17 cellular contexts compared by ENCODE assay signal in the genomic region with DNA sequence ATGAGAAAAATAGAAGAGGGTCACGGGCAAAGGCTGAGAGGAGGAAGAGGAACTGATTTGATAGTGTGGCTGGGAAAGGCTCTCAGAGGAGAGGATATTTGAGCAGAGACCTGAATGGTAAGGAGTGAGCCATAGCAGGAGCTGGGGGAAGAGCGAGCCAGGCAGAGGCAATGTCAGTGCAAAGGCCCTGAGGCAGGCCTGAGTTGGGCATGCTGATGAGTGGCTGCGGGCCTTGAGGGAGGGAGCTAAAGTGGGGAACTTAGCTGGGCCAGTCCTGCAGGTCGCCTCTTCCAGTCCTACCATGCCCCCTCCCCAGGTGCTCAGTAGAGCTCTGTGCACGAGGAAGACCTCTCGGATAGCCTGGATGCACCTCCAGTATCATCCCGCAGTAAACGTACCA. TPM values are rescaled to one million over a fixed set of nuclear protein-coding genes. Genes with fewer than 3 reads are reported as not detected.
DNase-seq lines count a peak whose midpoint lies in the region; FAIRE-seq and TF ChIP-seq lines count a peak whose summit lies in the region.
"Had no signal": no experiment of that assay in that cellular context is flagged by ENCODE, and none has a peak within 500 bp of the region (broad histone marks: within the 10 kb centered on the region; RNA-seq: fewer than 3 reads in every experiment).

No MANE protein-coding gene starts in this region.

- H4K5ac ChIP-seq in H1 (ENCODE audit: insufficient read length, low read depth, low read length) = no peak overlapping the region

- TF ChIP-seq CTCF in H1 (IDR thresholded peaks at IDR 0.05; ENCODE audit: control extremely low read depth in 1 of 3, insufficient read depth in 1 of 3, low read depth in 1 of 3, low read length in 3 of 3) (no peak), GM13976 (IDR thresholded peaks at IDR 0.05; ENCODE audit: borderline replicate concordance, control extremely low read depth, extremely low read depth, insufficient read depth, missing control alignments) (no peak)

- H3K9ac ChIP-seq in H1 (replicated peaks in 1 of 4; ENCODE audit: extremely low read depth in 1 of 4, low read depth in 3 of 4, low read length in 3 of 4) = no peak overlapping the region

- H3K56ac ChIP-seq in H1 (replicated peaks; ENCODE audit: insufficient read length, low read depth, low read length) = no peak overlapping the region

- POLR2A ChIA-PET in H1 (lab: Charles Lee; ENCODE audit: partially characterized antibody) = interaction anchor here (0.7 kb wide), 1 partner anchor 76 kb away, joined by 3 read pairs; no protein-coding TSS in a partner anchor

- H3K4me2 ChIP-seq in H1 (ENCODE audit: insufficient read depth in 1 of 2, low read depth in 2 of 2, low read length in 2 of 2) = no peak overlapping the region

- H3K79me1 ChIP-seq in H1 (ENCODE audit: low read depth, low read length) = no peaks in the 10 kb centered on the region

- TF ChIP-seq RAD21 in H1 (IDR thresholded peaks at IDR 0.05 in 1 of 2, conservative IDR thresholded peaks at IDR 0.05 in 1 of 2; ENCODE audit: low read depth in 2 of 2, low read length in 2 of 2) = no peak

- DNase-seq in H1 (ENCODE audit: low read depth in 1 of 2, low spot score in 2 of 2) (no peak), mesenteric fat pad (ENCODE audit: low spot score) (peak; percentile 53), posterior vena cava (ENCODE audit: low spot score) (peak; percentile 49), MV-4-11 (lab: John Stamatoyannopoulos, UW) (no peak), LoVo (ENCODE audit: low spot score) (no peak), GM13976 (ENCODE audit: low spot score) (no peak)
- DNase-seq in activated T-cell treated with anti-CD3 and anti-CD28 coated beads, Interleukin-2, amount 50 U/mL, for 48 hours = no peak
- DNase-seq: C1 segment of cervical spinal cord; Calu3; CD4-positive, alpha-beta memory T cell; DMS53; GF-D8; GOT3; H7; HCEC 1CT had no signal

- no peak overlapping the region for H2BK15ac ChIP-seq in H1 (ENCODE audit: low read length)

- 95% methylated on average over 8 of the region's 8 CpGs; no CpG with 5 or more reads in 1 of the 2 experiments for WGBS in H1 (ENCODE audit: extremely low coverage in 1 of 2, insufficient coverage in 1 of 2, insufficient read length in 1 of 2, insufficient replicate concordance in 2 of 2, low coverage in 1 of 2, low lambda C conversion rate in 2 of 2, missing lambda C conversion rate in 1 of 2), 2 experiments

- H3K23me2 ChIP-seq in H1 (ENCODE audit: low read depth, low read length) = no peaks in the 10 kb centered on the region

- H2AFZ ChIP-seq in H1 (ENCODE audit: low read length) = no peak overlapping the region

- H3K4ac ChIP-seq in H1 (replicated peaks; ENCODE audit: insufficient read length, low read depth, low read length) = no peak overlapping the region

- peaks cover 0 to 4% (median 0%) of the 10 kb centered on the region in 4 experiments; a peak in 1 of 7 replicates for H3K4me1 ChIP-seq in H1 (replicated peaks in 1 of 4; ENCODE audit: control insufficient read depth in 3 of 4, insufficient read depth in 4 of 4, low read length in 3 of 4)

- no peak overlapping the region for H3K18ac ChIP-seq in H1 (ENCODE audit: extremely low read depth, low read length)

- intact Hi-C loops in posterior vena cava (cut with DNase I) = no loop called here

- no peak overlapping the region for H4K91ac ChIP-seq in H1 (replicated peaks; ENCODE audit: insufficient read length, low read length)

- in situ Hi-C loops in GM13976 (cut with MboI; ENCODE audit: low sequenced_read_pairs, unreplicated experiment) = no loop called here

- H3K14ac ChIP-seq in H1 (ENCODE audit: insufficient read length) = no peak overlapping the region

- H3K27me3 ChIP-seq in H1 (replicated peaks in 1 of 4; ENCODE audit: control insufficient read depth in 3 of 4, extremely low read depth in 1 of 4, insufficient read depth in 3 of 4, low read length in 3 of 4) = no peaks in the 10 kb centered on the region

- no peak for TF ChIP-seq EP300 in H1 (IDR thresholded peaks at IDR 0.05; ENCODE audit: borderline replicate concordance in 1 of 2, low read depth in 2 of 2, low read length in 2 of 2)

- no peak overlapping the region for H3K23ac ChIP-seq in H1 (ENCODE audit: insufficient read length)

- H3K9me3 ChIP-seq in H1 (ENCODE audit: insufficient read depth in 2 of 2, low read depth in 1 of 2, low read length in 1 of 2) = no peaks in the 10 kb centered on the region

- no peaks in the 10 kb centered on the region for H3K36me3 ChIP-seq in H1 (ENCODE audit: control insufficient read depth in 2 of 4, insufficient read depth in 4 of 4, low read length in 3 of 4)

- H4K8ac ChIP-seq in H1 (ENCODE audit: extremely low read depth, insufficient read depth, low read length) = no peak overlapping the region

- H2BK5ac ChIP-seq in H1 (ENCODE audit: low read depth, low read length) = no peak overlapping the region

- no peak overlapping the region for H3K4me3 ChIP-seq in H1 (ENCODE audit: extremely low read depth in 1 of 4, insufficient read depth in 2 of 4, low read depth in 3 of 4, low read length in 4 of 4)

- no peak overlapping the region for H2AK5ac ChIP-seq in H1 (ENCODE audit: low read depth, low read length)

- 0 out of 2 replicates have a peak overlapping the region, but pooled peaks have one; percentile 48 for H2BK20ac ChIP-seq in H1 (ENCODE audit: low read length)

- H4K20me1 ChIP-seq in H1 (replicated peaks in 1 of 2; ENCODE audit: control insufficient read depth in 1 of 2, insufficient read depth in 2 of 2, low read length in 2 of 2) = no peaks in the 10 kb centered on the region

- no peaks in the 10 kb centered on the region for H3K79me2 ChIP-seq in H1 (ENCODE audit: control insufficient read depth in 1 of 2, insufficient read depth in 2 of 2, low read length in 2 of 2)

- TF ChIP-seq POLR2A in H1 (IDR thresholded peaks at IDR 0.05; ENCODE audit: control extremely low read depth in 1 of 2, low read depth in 2 of 2, low read length in 2 of 2) = no peak

- FAIRE-seq in H1 (lab: Jason Lieb, UNC) = no peak
- FAIRE-seq: GM12891 had no signal

- H2BK120ac ChIP-seq in H1 (replicated peaks; ENCODE audit: low read depth, low read length) = no peak overlapping the region

- H2BK12ac ChIP-seq in H1 (ENCODE audit: low read depth, low read length) = no peak overlapping the region

- no peak overlapping the region for H3K27ac ChIP-seq in H1 (ENCODE audit: low read depth, low read length)

- CTCF ChIA-PET in H1 (lab: Charles Lee; ENCODE audit: partially characterized antibody) = interaction anchor here (0.6 to 2.4 kb wide), 5 partner anchors 10 to 279 kb away, joined by 3 to 17 read pairs (median 4); no protein-coding TSS in a partner anchor

TF ChIP-seq in H1, 55 proteins besides CTCF, POLR2A, EP300 and RAD21:
- TF ChIP-seq KDM1A (IDR thresholded peaks at IDR 0.05; ENCODE audit: borderline replicate concordance, low read length) = peak; percentile 67; the same call in 1 of the 2 replicates
- TF ChIP-seq, protein P1, sequence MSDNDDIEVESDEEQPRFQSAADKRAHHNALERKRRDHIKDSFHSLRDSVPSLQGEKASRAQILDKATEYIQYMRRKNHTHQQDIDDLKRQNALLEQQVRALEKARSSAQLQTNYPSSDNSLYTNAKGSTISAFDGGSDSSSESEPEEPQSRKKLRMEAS (IDR thresholded peaks at IDR 0.05) = no peak

RNA-seq across cellular contexts. Expression of a gene that starts 55.4 kb away (rescaled TPM):
- 81.2 and 81.6 TPM in 2 replicates for total RNA-seq in H1 (2021; fragmentation: NEBNext Ultra II Directional; extraction: Animal tissue kit (Norgen Biotek cat#: 25700))
- polyA plus RNA-seq in H1 (2011; rRNA removed) = 50.2 and 50.3 TPM in 2 replicates
- 69.6 TPM for polyA plus RNA-seq in H1 (2011; cell fraction: cytosol; rRNA removed)
- polyA plus RNA-seq in H1 (2011; cell fraction: nucleus; rRNA removed) = 128 TPM
- polyA plus RNA-seq in H1 (2012, experiment 1 of 2) = 53.5 to 65.1 TPM (median 58.9 TPM) in 4 replicates
- polyA plus RNA-seq in H1 (2012, experiment 2 of 2) = 15.2 TPM
- 55.3 TPM for polyA plus RNA-seq in H1 (2013, experiment 1 of 2)
- 59.0 TPM for polyA plus RNA-seq in H1 (2013, experiment 2 of 2)
- polyA minus RNA-seq in H1 (2011; rRNA and poly(A)+ RNA removed) = 126 and 168 TPM in 2 replicates
- polyA minus RNA-seq in H1 (2011; cell fraction: cytosol; rRNA and poly(A)+ RNA removed) = 103 TPM
- 190 TPM for polyA minus RNA-seq in H1 (2011; cell fraction: nucleus; rRNA and poly(A)+ RNA removed)
- total RNA-seq in mesenteric fat pad (1.4 TPM), posterior vena cava (10 to 100 TPM; 16.4 to 17.7 TPM)
- total RNA-seq: A172 had no signal

Comparison
In these comparisons a context has a peak if more than half of its experiments do, and no peak if none do; other contexts are left out.
1. DNase-seq: peak in mesenteric fat pad (single experiment) and posterior vena cava (single experiment); none in H1 (0 of 2), MV-4-11 (single experiment), activated T-cell treated with anti-CD3 and anti-CD28 coated beads, Interleukin-2, amount 50 U/mL, for 48 hours (0 of 2), LoVo (single experiment) and GM13976 (single experiment).